8 cellular contexts compared by ENCODE assay signal in the genomic region with DNA sequence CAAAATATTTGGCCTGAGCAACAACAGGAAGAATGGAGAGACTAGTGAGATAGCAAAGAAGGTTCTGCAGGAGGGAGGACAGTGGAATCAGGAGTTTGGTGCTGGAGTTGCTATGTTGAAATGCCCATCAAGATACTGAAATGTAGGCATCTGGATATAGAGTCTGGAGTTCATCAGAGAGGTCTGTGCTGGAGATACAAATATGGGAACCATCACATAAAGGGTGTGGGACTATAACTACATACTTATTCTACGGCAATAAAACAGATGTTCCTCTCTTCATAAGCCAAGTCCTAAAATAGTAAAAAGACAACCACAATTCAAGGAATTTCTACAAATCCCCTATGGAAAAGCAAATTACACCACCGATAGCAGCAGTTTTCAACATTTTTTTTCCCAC. TPM values are rescaled to one million over a fixed set of nuclear protein-coding genes. Genes with fewer than 3 reads are reported as not detected.
DNase-seq lines count a peak whose midpoint lies in the region; ATAC-seq and TF ChIP-seq lines count a peak whose summit lies in the region.

No MANE protein-coding gene starts in this region.

- H3K9me3 Mint-ChIP-seq in activated T-cell treated with anti-CD3 and anti-CD28 coated beads, Interleukin-2, amount 50 U/mL, for 24 hours: no peaks in the 10 kb centered on the region
- H3K9me3 Mint-ChIP-seq in stimulated activated effector memory CD8-positive, alpha-beta T cell treated with anti-CD3 and anti-CD28 coated beads, Interleukin-12 subunit alpha, Interleukin-12 subunit beta, amount 100 ng/mL, for 72 hours: no peaks in the 10 kb centered on the region

- H3K27ac ChIP-seq in WERI-Rb-1: no peak overlapping the region

- no peak for ATAC-seq in stimulated activated effector memory CD8-positive, alpha-beta T cell treated with anti-CD3 and anti-CD28 coated beads, Interleukin-12 subunit alpha, Interleukin-12 subunit beta, amount 100 ng/mL, for 72 hours
- ATAC-seq in HG02973 (IDR thresholded peaks at IDR 0.05; ENCODE audit: unreplicated experiment) (no peak), HG02970 (IDR thresholded peaks at IDR 0.05; ENCODE audit: low FRiP score, unreplicated experiment) (no peak)

- peaks cover 12% of the 10 kb centered on the region for H3K36me3 ChIP-seq in WERI-Rb-1

- no peaks in the 10 kb centered on the region for H3K9me3 ChIP-seq in WERI-Rb-1 (ENCODE audit: severe bottlenecking)

- H3K27me3 Mint-ChIP-seq in activated T-cell treated with anti-CD3 and anti-CD28 coated beads, Interleukin-2, amount 50 U/mL, for 24 hours: peaks cover 22% of the 10 kb centered on the region

- no peaks in the 10 kb centered on the region for H3K27me3 ChIP-seq in WERI-Rb-1 (ENCODE audit: insufficient read depth, low read depth, severe bottlenecking)

- H3K4me1 Mint-ChIP-seq in activated T-cell treated with anti-CD3 and anti-CD28 coated beads, Interleukin-2, amount 50 U/mL, for 24 hours (ENCODE audit: low read depth): peaks cover 69% of the 10 kb centered on the region
- H3K4me1 Mint-ChIP-seq in stimulated activated effector memory CD8-positive, alpha-beta T cell treated with anti-CD3 and anti-CD28 coated beads, Interleukin-12 subunit alpha, Interleukin-12 subunit beta, amount 100 ng/mL, for 72 hours: peaks cover 32% of the 10 kb centered on the region

- no peak for DNase-seq in activated T-cell treated with anti-CD3 and anti-CD28 coated beads, Interleukin-2, amount 50 U/mL, for 24 hours
- no peak for DNase-seq in activated T-cell treated with anti-CD3 and anti-CD28 coated beads, Interleukin-2, amount 50 U/mL, for 1 hour
- DNase-seq in WERI-Rb-1 (no peak), fibroblast of villous mesenchyme (ENCODE audit: low read depth) (peak; percentile 85), H4 (ENCODE audit: low spot score) (no peak)
- no peak for DNase-seq in stimulated activated effector memory CD8-positive, alpha-beta T cell treated with anti-CD3 and anti-CD28 coated beads, Interleukin-12 subunit alpha, Interleukin-12 subunit beta, amount 100 ng/mL, for 72 hours (ENCODE audit: low spot score in 2 of 2)

- TF ChIP-seq CTCF in WERI-Rb-1 (IDR thresholded peaks at IDR 0.05; ENCODE audit: low read depth, low read length) (no peak), fibroblast of villous mesenchyme (IDR thresholded peaks at IDR 0.05; ENCODE audit: insufficient read depth, low read depth, low read length) (no peak)

- H3K4me3 ChIP-seq in WERI-Rb-1 (ENCODE audit: low read depth, low read length) (peak overlapping the region; percentile 99; the same call in 1 of the 2 replicates), fibroblast of villous mesenchyme (ENCODE audit: low read depth, low read length) (peak overlapping the region; percentile 69)

- H3K4me3 Mint-ChIP-seq in activated T-cell treated with anti-CD3 and anti-CD28 coated beads, Interleukin-2, amount 50 U/mL, for 24 hours: peak overlapping the region; percentile 90
- peak overlapping the region; percentile 76 for H3K4me3 Mint-ChIP-seq in stimulated activated effector memory CD8-positive, alpha-beta T cell treated with anti-CD3 and anti-CD28 coated beads, Interleukin-12 subunit alpha, Interleukin-12 subunit beta, amount 100 ng/mL, for 72 hours

- peak overlapping the region; percentile 48 for H3K27ac Mint-ChIP-seq in activated T-cell treated with anti-CD3 and anti-CD28 coated beads, Interleukin-2, amount 50 U/mL, for 24 hours
- no peak overlapping the region for H3K27ac Mint-ChIP-seq in stimulated activated effector memory CD8-positive, alpha-beta T cell treated with anti-CD3 and anti-CD28 coated beads, Interleukin-12 subunit alpha, Interleukin-12 subunit beta, amount 100 ng/mL, for 72 hours

- peaks cover 21% of the 10 kb centered on the region for H3K36me3 Mint-ChIP-seq in activated T-cell treated with anti-CD3 and anti-CD28 coated beads, Interleukin-2, amount 50 U/mL, for 24 hours (ENCODE audit: low read depth)
- H3K36me3 Mint-ChIP-seq in stimulated activated effector memory CD8-positive, alpha-beta T cell treated with anti-CD3 and anti-CD28 coated beads, Interleukin-12 subunit alpha, Interleukin-12 subunit beta, amount 100 ng/mL, for 72 hours: peaks cover 23% of the 10 kb centered on the region

RNA-seq across cellular contexts. Expression of a gene that starts 1.7 kb away (rescaled TPM):
- total RNA-seq in fibroblast of villous mesenchyme: 24.2 and 29.4 TPM in 2 replicates
- total RNA-seq in H4 (2014; rRNA removed; shearing (Covaris generic)): 13.5 and 19.0 TPM in 2 replicates
